Comparison of ENCODE assay signal across 1 cellular context in genomic region chr19:4636151-4636717, GRCh38.
TF ChIP-seq lines count a peak whose summit lies in the region.

No MANE protein-coding gene starts in this region.

TF ChIP-seq in HepG2, 621 proteins besides CTCF, POLR2A, EP300 and RAD21 (continued from another document and continues in another):
- TF ChIP-seq HMGXB4 (CRISPR knock-in tag; IDR thresholded peaks at IDR 0.05; ENCODE audit: borderline replicate concordance in 1 of 2, low read depth in 1 of 2) = peak; percentile 80 to 90; a peak in 3 of 4 replicates
- 0 out of 2 replicates have a peak, but pooled peaks have one; percentile 27 for TF ChIP-seq ZNF331 (CRISPR knock-in tag; IDR thresholded peaks at IDR 0.05)
- TF ChIP-seq ISL2 (CRISPR knock-in tag; IDR thresholded peaks at IDR 0.05) = peak; percentile 68
- TF ChIP-seq PRDM15 (CRISPR knock-in tag; IDR thresholded peaks at IDR 0.05) = peak; percentile 61; the same call in 1 of the 2 replicates
- TF ChIP-seq ZNF17 (CRISPR knock-in tag; IDR thresholded peaks at IDR 0.05) = no peak
- TF ChIP-seq E2F1 (CRISPR knock-in tag; IDR thresholded peaks at IDR 0.05) = no peak; the same call in 1 of the 2 replicates
- TF ChIP-seq NFIC (IDR thresholded peaks at IDR 0.05; ENCODE audit: low read length) = no peak
- TF ChIP-seq ZNF83 (CRISPR knock-in tag; IDR thresholded peaks at IDR 0.05; ENCODE audit: borderline replicate concordance) = no peak
- TF ChIP-seq BRCA1 (CRISPR knock-in tag; IDR thresholded peaks at IDR 0.05) = 0 out of 2 replicates have a peak, but pooled peaks have one; percentile 77
- TF ChIP-seq ZNF891 (CRISPR knock-in tag; IDR thresholded peaks at IDR 0.05) = peak; percentile 62; the same call in 1 of the 2 replicates
- TF ChIP-seq ZNF484 (CRISPR knock-in tag; IDR thresholded peaks at IDR 0.05; ENCODE audit: borderline replicate concordance, low read depth) = no peak
- no peak for TF ChIP-seq POLR2AphosphoS5 (IDR thresholded peaks at IDR 0.05; ENCODE audit: low read depth, low read length)
- no peak for TF ChIP-seq HOXA9 (CRISPR knock-in tag; IDR thresholded peaks at IDR 0.05; ENCODE audit: borderline replicate concordance)
- peak; percentile 73; the same call in 1 of the 2 replicates for TF ChIP-seq ZSCAN12 (CRISPR knock-in tag; IDR thresholded peaks at IDR 0.05)
- TF ChIP-seq NAIF1 (CRISPR knock-in tag; IDR thresholded peaks at IDR 0.05; ENCODE audit: borderline replicate concordance) = no peak
- no peak for TF ChIP-seq SP1 (IDR thresholded peaks at IDR 0.05)
- no peak for TF ChIP-seq SP1 (CRISPR knock-in tag; IDR thresholded peaks at IDR 0.05)
- peak; percentile 49; the same call in 1 of the 2 replicates for TF ChIP-seq TFDP2 (CRISPR knock-in tag; IDR thresholded peaks at IDR 0.05)
- no peak for TF ChIP-seq MIXL1 (CRISPR knock-in tag; IDR thresholded peaks at IDR 0.05)
- TF ChIP-seq MBD4 (IDR thresholded peaks at IDR 0.05; ENCODE audit: borderline replicate concordance, low read length) = no peak
- peak; percentile 34 for TF ChIP-seq DBP (CRISPR knock-in tag; IDR thresholded peaks at IDR 0.05; ENCODE audit: not compliant biosample characterization)
- no peak for TF ChIP-seq CBX2 (IDR thresholded peaks at IDR 0.05; ENCODE audit: low read depth, low read length)
- no peak for TF ChIP-seq CBX2 (CRISPR knock-in tag; IDR thresholded peaks at IDR 0.05; ENCODE audit: low read depth)
- no peak for TF ChIP-seq RNF2 (conservative IDR thresholded peaks at IDR 0.05; ENCODE audit: low read depth)
- TF ChIP-seq SNAI1 (CRISPR knock-in tag; IDR thresholded peaks at IDR 0.05; ENCODE audit: borderline replicate concordance) = 0 out of 2 replicates have a peak, but pooled peaks have one; percentile 33
- TF ChIP-seq ZNF138 (CRISPR knock-in tag; IDR thresholded peaks at IDR 0.05; ENCODE audit: low read depth) = no peak
- no peak for TF ChIP-seq RXRB (CRISPR knock-in tag; IDR thresholded peaks at IDR 0.05; ENCODE audit: borderline replicate concordance)
- peak; percentile 87 for TF ChIP-seq ZBTB7B (CRISPR knock-in tag; IDR thresholded peaks at IDR 0.05)
- TF ChIP-seq SATB2 (CRISPR knock-in tag; IDR thresholded peaks at IDR 0.05) = peak; percentile 47; the same call in 1 of the 2 replicates
- no peak for TF ChIP-seq ZBTB10 (CRISPR knock-in tag; IDR thresholded peaks at IDR 0.05; ENCODE audit: borderline replicate concordance)
- no peak for TF ChIP-seq ZBTB14 (CRISPR knock-in tag; IDR thresholded peaks at IDR 0.05)
- TF ChIP-seq FOSL2 (CRISPR knock-in tag; IDR thresholded peaks at IDR 0.05) = 0 out of 2 replicates have a peak, but pooled peaks have one; percentile 6
- no peak for TF ChIP-seq MED8 (CRISPR knock-in tag; IDR thresholded peaks at IDR 0.05; ENCODE audit: insufficient replicate concordance)
- peak; percentile 71; the same call in 1 of the 2 replicates for TF ChIP-seq E2F2 (CRISPR knock-in tag; IDR thresholded peaks at IDR 0.05; ENCODE audit: borderline replicate concordance)
- TF ChIP-seq EZH2 (conservative IDR thresholded peaks at IDR 0.05; ENCODE audit: low read depth, low read length) = no peak
- TF ChIP-seq ZGPAT (CRISPR knock-in tag; IDR thresholded peaks at IDR 0.05) = peak; percentile 43; the same call in 1 of the 2 replicates
- no peak for TF ChIP-seq SRSF1 (optimal IDR thresholded peaks at IDR 0.05; ENCODE audit: low read depth, low read length)
- TF ChIP-seq ZNF639 (CRISPR knock-in tag; conservative IDR thresholded peaks at IDR 0.05) = no peak
- peak; percentile 66 for TF ChIP-seq AGO1 (IDR thresholded peaks at IDR 0.05; ENCODE audit: low read depth, low read length, poor library complexity, severe bottlenecking)
- peak; percentile 48; the same call in 1 of the 2 replicates for TF ChIP-seq SALL1 (CRISPR knock-in tag; IDR thresholded peaks at IDR 0.05)
- no peak for TF ChIP-seq ZFP82 (CRISPR knock-in tag; IDR thresholded peaks at IDR 0.05; ENCODE audit: borderline replicate concordance)
- TF ChIP-seq MEIS1 (CRISPR knock-in tag; IDR thresholded peaks at IDR 0.05; ENCODE audit: borderline replicate concordance) = no peak
- no peak for TF ChIP-seq ZNF75D (CRISPR knock-in tag; IDR thresholded peaks at IDR 0.05; ENCODE audit: borderline replicate concordance)
- TF ChIP-seq ZNF737 (CRISPR knock-in tag; IDR thresholded peaks at IDR 0.05; ENCODE audit: borderline replicate concordance) = no peak
- no peak for TF ChIP-seq KLF15 (CRISPR knock-in tag; IDR thresholded peaks at IDR 0.05; ENCODE audit: borderline replicate concordance)
